1 cellular context compared by ENCODE assay signal in genomic region chr15:64883097-64883581, GRCh38.
TF ChIP-seq lines count a peak whose summit lies in the region.

No MANE protein-coding gene starts in this region.

TF ChIP-seq in GM12878, 131 proteins besides CTCF, POLR2A, EP300 and RAD21 (continued from another document and continues in another):
- TF ChIP-seq MTA3 (IDR thresholded peaks at IDR 0.05; ENCODE audit: borderline replicate concordance, low read length) (peak; percentile 29; the same call in 1 of the 2 replicates), ZNF217 (IDR thresholded peaks at IDR 0.05) (no peak), CBX5 (IDR thresholded peaks at IDR 0.05; ENCODE audit: low read depth) (peak; percentile 28; the same call in 1 of the 2 replicates), PAX8 (IDR thresholded peaks at IDR 0.05) (no peak), SPI1 (IDR thresholded peaks at IDR 0.05; ENCODE audit: borderline replicate concordance, insufficient read depth, low read depth, low read length) (peak; percentile 77), POU2F2 (IDR thresholded peaks at IDR 0.05; ENCODE audit: borderline replicate concordance, low read depth, low read length) (no peak), SMAD5 (IDR thresholded peaks at IDR 0.05; ENCODE audit: low read depth) (no peak), ATF2 (IDR thresholded peaks at IDR 0.05; ENCODE audit: low read length) (0 out of 2 replicates have a peak, but pooled peaks have one; percentile 40), MTA2 (IDR thresholded peaks at IDR 0.05; ENCODE audit: low read depth) (peak; percentile 42), ZSCAN29 (IDR thresholded peaks at IDR 0.05) (0 out of 2 replicates have a peak, but pooled peaks have one; percentile 28), NFXL1 (IDR thresholded peaks at IDR 0.05; ENCODE audit: borderline replicate concordance) (no peak), EED (IDR thresholded peaks at IDR 0.05; ENCODE audit: low read depth) (peak; percentile 55; the same call in 1 of the 2 replicates), KDM1A (IDR thresholded peaks at IDR 0.05; ENCODE audit: borderline replicate concordance) (no peak), HDGF (IDR thresholded peaks at IDR 0.05) (peak; percentile 74; the same call in 1 of the 2 replicates), ELK1 (IDR thresholded peaks at IDR 0.05; ENCODE audit: low read depth, low read length) (no peak), TCF12 (IDR thresholded peaks at IDR 0.05; ENCODE audit: low read depth, low read length) (0 out of 2 replicates have a peak, but pooled peaks have one; percentile 18), TCF7 (IDR thresholded peaks at IDR 0.05; ENCODE audit: borderline replicate concordance) (no peak), ASH2L (IDR thresholded peaks at IDR 0.05; ENCODE audit: borderline replicate concordance, low read depth) (no peak), RELB (IDR thresholded peaks at IDR 0.05; ENCODE audit: low read depth) (peak; percentile 30; the same call in 1 of the 2 replicates), RUNX3 (IDR thresholded peaks at IDR 0.05; ENCODE audit: low read length) (peak; percentile 82), PKNOX1 (IDR thresholded peaks at IDR 0.05) (peak; percentile 69; the same call in 1 of the 2 replicates), NBN (IDR thresholded peaks at IDR 0.05) (peak; percentile 88), TARDBP (IDR thresholded peaks at IDR 0.05; ENCODE audit: borderline replicate concordance) (no peak), ZNF24 (IDR thresholded peaks at IDR 0.05) (no peak), ZBTB33 (IDR thresholded peaks at IDR 0.05) (no peak), ATF7 (IDR thresholded peaks at IDR 0.05; ENCODE audit: low read depth) (peak; percentile 42; the same call in 1 of the 2 replicates), NFIC (IDR thresholded peaks at IDR 0.05; ENCODE audit: low read depth, low read length) (peak; percentile 53; the same call in 1 of the 2 replicates), BMI1 (IDR thresholded peaks at IDR 0.05; ENCODE audit: borderline replicate concordance) (0 out of 2 replicates have a peak, but pooled peaks have one; percentile 3), BCL11A (IDR thresholded peaks at IDR 0.05; ENCODE audit: low read depth, low read length) (peak; percentile 48; the same call in 1 of the 2 replicates), MLLT1 (IDR thresholded peaks at IDR 0.05) (peak; percentile 0; the same call in 1 of the 2 replicates), CBX3 (IDR thresholded peaks at IDR 0.05; ENCODE audit: borderline replicate concordance, low read depth) (no peak), IKZF2 (IDR thresholded peaks at IDR 0.05) (peak; percentile 53 to 68; a peak in 2 of 4 replicates), NR2F1 (conservative IDR thresholded peaks at IDR 0.05) (peak; percentile 80), YY1 (IDR thresholded peaks at IDR 0.05; ENCODE audit: low read depth, low read length) (no peak), CREM (IDR thresholded peaks at IDR 0.05; ENCODE audit: low read depth) (peak; percentile 41; the same call in 1 of the 2 replicates), CREB1 (IDR thresholded peaks at IDR 0.05; ENCODE audit: low read depth) (no peak)
- TF ChIP-seq, protein P1, sequence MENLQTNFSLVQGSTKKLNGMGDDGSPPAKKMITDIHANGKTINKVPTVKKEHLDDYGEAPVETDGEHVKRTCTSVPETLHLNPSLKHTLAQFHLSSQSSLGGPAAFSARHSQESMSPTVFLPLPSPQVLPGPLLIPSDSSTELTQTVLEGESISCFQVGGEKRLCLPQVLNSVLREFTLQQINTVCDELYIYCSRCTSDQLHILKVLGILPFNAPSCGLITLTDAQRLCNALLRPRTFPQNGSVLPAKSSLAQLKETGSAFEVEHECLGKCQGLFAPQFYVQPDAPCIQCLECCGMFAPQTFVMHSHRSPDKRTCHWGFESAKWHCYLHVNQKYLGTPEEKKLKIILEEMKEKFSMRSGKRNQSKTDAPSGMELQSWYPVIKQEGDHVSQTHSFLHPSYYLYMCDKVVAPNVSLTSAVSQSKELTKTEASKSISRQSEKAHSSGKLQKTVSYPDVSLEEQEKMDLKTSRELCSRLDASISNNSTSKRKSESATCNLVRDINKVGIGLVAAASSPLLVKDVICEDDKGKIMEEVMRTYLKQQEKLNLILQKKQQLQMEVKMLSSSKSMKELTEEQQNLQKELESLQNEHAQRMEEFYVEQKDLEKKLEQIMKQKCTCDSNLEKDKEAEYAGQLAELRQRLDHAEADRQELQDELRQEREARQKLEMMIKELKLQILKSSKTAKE (IDR thresholded peaks at IDR 0.05; ENCODE audit: low read depth, poor library complexity, severe bottlenecking) = peak; percentile 49
- TF ChIP-seq, protein P2, sequence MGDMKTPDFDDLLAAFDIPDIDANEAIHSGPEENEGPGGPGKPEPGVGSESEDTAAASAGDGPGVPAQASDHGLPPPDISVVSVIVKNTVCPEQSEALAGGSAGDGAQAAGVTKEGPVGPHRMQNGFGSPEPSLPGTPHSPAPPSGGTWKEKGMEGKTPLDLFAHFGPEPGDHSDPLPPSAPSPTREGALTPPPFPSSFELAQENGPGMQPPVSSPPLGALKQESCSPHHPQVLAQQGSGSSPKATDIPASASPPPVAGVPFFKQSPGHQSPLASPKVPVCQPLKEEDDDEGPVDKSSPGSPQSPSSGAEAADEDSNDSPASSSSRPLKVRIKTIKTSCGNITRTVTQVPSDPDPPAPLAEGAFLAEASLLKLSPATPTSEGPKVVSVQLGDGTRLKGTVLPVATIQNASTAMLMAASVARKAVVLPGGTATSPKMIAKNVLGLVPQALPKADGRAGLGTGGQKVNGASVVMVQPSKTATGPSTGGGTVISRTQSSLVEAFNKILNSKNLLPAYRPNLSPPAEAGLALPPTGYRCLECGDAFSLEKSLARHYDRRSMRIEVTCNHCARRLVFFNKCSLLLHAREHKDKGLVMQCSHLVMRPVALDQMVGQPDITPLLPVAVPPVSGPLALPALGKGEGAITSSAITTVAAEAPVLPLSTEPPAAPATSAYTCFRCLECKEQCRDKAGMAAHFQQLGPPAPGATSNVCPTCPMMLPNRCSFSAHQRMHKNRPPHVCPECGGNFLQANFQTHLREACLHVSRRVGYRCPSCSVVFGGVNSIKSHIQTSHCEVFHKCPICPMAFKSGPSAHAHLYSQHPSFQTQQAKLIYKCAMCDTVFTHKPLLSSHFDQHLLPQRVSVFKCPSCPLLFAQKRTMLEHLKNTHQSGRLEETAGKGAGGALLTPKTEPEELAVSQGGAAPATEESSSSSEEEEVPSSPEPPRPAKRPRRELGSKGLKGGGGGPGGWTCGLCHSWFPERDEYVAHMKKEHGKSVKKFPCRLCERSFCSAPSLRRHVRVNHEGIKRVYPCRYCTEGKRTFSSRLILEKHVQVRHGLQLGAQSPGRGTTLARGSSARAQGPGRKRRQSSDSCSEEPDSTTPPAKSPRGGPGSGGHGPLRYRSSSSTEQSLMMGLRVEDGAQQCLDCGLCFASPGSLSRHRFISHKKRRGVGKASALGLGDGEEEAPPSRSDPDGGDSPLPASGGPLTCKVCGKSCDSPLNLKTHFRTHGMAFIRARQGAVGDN (IDR thresholded peaks at IDR 0.05) = peak; percentile 78
- TF ChIP-seq, protein P3, sequence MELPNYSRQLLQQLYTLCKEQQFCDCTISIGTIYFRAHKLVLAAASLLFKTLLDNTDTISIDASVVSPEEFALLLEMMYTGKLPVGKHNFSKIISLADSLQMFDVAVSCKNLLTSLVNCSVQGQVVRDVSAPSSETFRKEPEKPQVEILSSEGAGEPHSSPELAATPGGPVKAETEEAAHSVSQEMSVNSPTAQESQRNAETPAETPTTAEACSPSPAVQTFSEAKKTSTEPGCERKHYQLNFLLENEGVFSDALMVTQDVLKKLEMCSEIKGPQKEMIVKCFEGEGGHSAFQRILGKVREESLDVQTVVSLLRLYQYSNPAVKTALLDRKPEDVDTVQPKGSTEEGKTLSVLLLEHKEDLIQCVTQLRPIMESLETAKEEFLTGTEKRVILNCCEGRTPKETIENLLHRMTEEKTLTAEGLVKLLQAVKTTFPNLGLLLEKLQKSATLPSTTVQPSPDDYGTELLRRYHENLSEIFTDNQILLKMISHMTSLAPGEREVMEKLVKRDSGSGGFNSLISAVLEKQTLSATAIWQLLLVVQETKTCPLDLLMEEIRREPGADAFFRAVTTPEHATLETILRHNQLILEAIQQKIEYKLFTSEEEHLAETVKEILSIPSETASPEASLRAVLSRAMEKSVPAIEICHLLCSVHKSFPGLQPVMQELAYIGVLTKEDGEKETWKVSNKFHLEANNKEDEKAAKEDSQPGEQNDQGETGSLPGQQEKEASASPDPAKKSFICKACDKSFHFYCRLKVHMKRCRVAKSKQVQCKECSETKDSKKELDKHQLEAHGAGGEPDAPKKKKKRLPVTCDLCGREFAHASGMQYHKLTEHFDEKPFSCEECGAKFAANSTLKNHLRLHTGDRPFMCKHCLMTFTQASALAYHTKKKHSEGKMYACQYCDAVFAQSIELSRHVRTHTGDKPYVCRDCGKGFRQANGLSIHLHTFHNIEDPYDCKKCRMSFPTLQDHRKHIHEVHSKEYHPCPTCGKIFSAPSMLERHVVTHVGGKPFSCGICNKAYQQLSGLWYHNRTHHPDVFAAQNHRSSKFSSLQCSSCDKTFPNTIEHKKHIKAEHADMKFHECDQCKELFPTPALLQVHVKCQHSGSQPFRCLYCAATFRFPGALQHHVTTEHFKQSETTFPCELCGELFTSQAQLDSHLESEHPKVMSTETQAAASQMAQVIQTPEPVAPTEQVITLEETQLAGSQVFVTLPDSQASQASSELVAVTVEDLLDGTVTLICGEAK (IDR thresholded peaks at IDR 0.05; ENCODE audit: borderline replicate concordance) = no peak
- TF ChIP-seq, protein P4, sequence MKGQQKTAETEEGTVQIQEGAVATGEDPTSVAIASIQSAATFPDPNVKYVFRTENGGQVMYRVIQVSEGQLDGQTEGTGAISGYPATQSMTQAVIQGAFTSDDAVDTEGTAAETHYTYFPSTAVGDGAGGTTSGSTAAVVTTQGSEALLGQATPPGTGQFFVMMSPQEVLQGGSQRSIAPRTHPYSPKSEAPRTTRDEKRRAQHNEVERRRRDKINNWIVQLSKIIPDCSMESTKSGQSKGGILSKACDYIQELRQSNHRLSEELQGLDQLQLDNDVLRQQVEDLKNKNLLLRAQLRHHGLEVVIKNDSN (IDR thresholded peaks at IDR 0.05; ENCODE audit: borderline replicate concordance, extremely low read length, insufficient read depth, low read depth, low read length) = no peak
